17 cellular contexts compared by ENCODE assay signal in genomic region chr11:70546179-70546940, GRCh38.
DNase-seq lines count a peak whose midpoint lies in the region; ATAC-seq, FAIRE-seq and TF ChIP-seq lines count a peak whose summit lies in the region.
"Had no signal": no experiment of that assay in that cellular context is flagged by ENCODE, and none has a peak within 500 bp of the region (broad histone marks: within the 10 kb centered on the region; RNA-seq: fewer than 3 reads in every experiment).

No MANE protein-coding gene starts in this region.

- no peak overlapping the region for H3K9ac ChIP-seq in kidney (ENCODE audit: low read length in 2 of 2)
- H3K9ac ChIP-seq: BLaER1 treated with 17β-estradiol and CSF1 and Interleukin-3, amounts not matched to agents 10 nM and 100 nM had no signal

- H3K4me3 ChIP-seq in H7 (ENCODE audit: insufficient read depth, low read depth, low read length), result no peak overlapping the region
- no peak overlapping the region for H3K4me3 ChIP-seq in SJCRH30
- H3K4me3 ChIP-seq in kidney (ENCODE audit: low read length in 2 of 2), result no peak overlapping the region
- H3K4me3 ChIP-seq: BLaER1 treated with 17β-estradiol and CSF1 and Interleukin-3, amounts not matched to agents 10 nM and 100 nM; HAP-1 had no signal

- H3K27ac ChIP-seq in SJCRH30 (peak overlapping the region; percentile 58; the same call in 1 of the 2 replicates), kidney (ENCODE audit: low read depth in 2 of 2, low read length in 2 of 2) (no peak overlapping the region)
- H3K27ac ChIP-seq: BLaER1 treated with 17β-estradiol and CSF1 and Interleukin-3, amounts not matched to agents 10 nM and 100 nM had no signal

- no peaks in the 10 kb centered on the region for H3K36me3 ChIP-seq in H7 (replicated peaks; ENCODE audit: control insufficient read depth, insufficient read depth, low read length)
- H3K36me3 ChIP-seq in SJCRH30, result no peaks in the 10 kb centered on the region
- no peaks in the 10 kb centered on the region for H3K36me3 ChIP-seq in kidney (ENCODE audit: control insufficient read depth in 1 of 2, insufficient read depth in 2 of 2, low read length in 2 of 2)
- H3K36me3 ChIP-seq: BLaER1 treated with 17β-estradiol and CSF1 and Interleukin-3, amounts not matched to agents 10 nM and 100 nM; HAP-1 had no signal

- DNase-seq in H7 (peak; percentile 77), SJCRH30 (no peak), kidney (peak; percentile 33), posterior vena cava (ENCODE audit: low spot score) (peak; percentile 52), NOMO-1 (lab: John Stamatoyannopoulos, UW; ENCODE audit: unreplicated experiment in 2 of 2) (no peak)
- DNase-seq: MM.1S, NCI-H1092, NCI-H146, NCI-H2081, NCI-H510A, NCI-H748 treated with DMSO at 0.1 percent for 48 hours, RPMI8226 had no signal

- ATAC-seq in HG02763 (IDR thresholded peaks at IDR 0.05; ENCODE audit: unreplicated experiment) (no peak), HG03457 (IDR thresholded peaks at IDR 0.05; ENCODE audit: unreplicated experiment) (no peak)

- intact Hi-C loops in kidney (cut with DNase I) (no loop called here), posterior vena cava (cut with DNase I) (no loop called here)

- TF ChIP-seq CTCF in kidney (IDR thresholded peaks at IDR 0.05; ENCODE audit: borderline replicate concordance, extremely low read depth, insufficient read depth), result no peak

- FAIRE-seq in kidney (lab: Jason Lieb, UNC), result no peak
- FAIRE-seq: D721Med had no signal

- H3K4me1 ChIP-seq in SJCRH30, result peaks cover 32% of the 10 kb centered on the region
- H3K4me1 ChIP-seq in kidney (ENCODE audit: control insufficient read depth in 1 of 2, insufficient read depth in 1 of 2, low read depth in 1 of 2, low read length in 2 of 2), result no peaks in the 10 kb centered on the region
- H3K4me1 ChIP-seq: HAP-1 had no signal

- H3K9me3 ChIP-seq in SJCRH30 (replicated peaks) (no peaks in the 10 kb centered on the region), kidney (ENCODE audit: control insufficient read depth in 1 of 2, low read length in 2 of 2) (no peaks in the 10 kb centered on the region)
- H3K9me3 ChIP-seq: BLaER1 treated with 17β-estradiol and CSF1 and Interleukin-3, amounts not matched to agents 10 nM and 100 nM; HAP-1 had no signal

- no peaks in the 10 kb centered on the region for H3K27me3 ChIP-seq in H7 (ENCODE audit: control insufficient read depth, insufficient read depth, low read length)
- H3K27me3 ChIP-seq in SJCRH30, result no peaks in the 10 kb centered on the region
- H3K27me3 ChIP-seq: BLaER1 treated with 17β-estradiol and CSF1 and Interleukin-3, amounts not matched to agents 10 nM and 100 nM had no signal

Comparison
In these comparisons a context has a peak if more than half of its experiments do, and no peak if none do; other contexts are left out.
1. DNase-seq: peak in H7 (single experiment), kidney (single experiment) and posterior vena cava (single experiment); none in SJCRH30 (0 of 2) and NOMO-1 (0 of 2).